9 cellular contexts compared by ENCODE assay signal in the genomic region with DNA sequence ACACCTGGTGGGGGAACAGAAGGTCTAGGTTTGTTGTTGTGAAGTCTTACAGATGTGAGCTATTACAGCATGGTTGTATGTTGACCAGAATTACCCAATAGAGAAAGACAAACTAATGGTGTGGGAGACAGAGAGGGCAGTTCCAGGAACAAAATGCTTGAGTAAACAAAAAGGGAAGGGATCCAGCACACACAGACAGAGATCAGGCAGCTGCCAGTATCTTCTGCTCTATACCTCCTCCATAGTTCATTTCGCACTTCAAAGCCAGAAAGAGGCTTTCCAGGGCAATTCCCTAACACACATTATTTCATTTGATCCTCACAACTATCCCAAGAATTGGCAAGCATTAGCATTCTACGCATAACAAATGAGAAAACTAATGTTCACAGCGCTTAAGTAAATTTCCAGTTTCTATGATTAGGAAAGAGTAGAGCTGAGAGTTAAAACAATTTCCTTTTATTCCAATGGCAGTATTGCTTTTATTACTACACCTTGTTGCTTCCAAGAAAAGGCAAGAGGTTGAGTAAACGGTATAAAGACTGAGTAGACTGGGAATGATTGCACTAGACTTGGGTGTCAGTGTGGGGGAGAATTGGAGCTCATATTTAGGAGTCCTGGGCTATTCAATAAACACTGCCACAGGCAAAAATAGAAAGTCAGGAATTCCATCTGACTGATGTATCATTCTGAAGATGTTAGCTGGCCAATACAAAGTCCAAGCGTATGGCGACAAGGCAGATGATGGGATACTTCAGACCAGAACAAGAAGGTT. TPM values are rescaled to one million over a fixed set of nuclear protein-coding genes. Genes with fewer than 3 reads are reported as not detected.
DNase-seq lines count a peak whose midpoint lies in the region; ATAC-seq and TF ChIP-seq lines count a peak whose summit lies in the region.
"Had no signal": no experiment of that assay in that cellular context is flagged by ENCODE, and none has a peak within 500 bp of the region (broad histone marks: within the 10 kb centered on the region; RNA-seq: fewer than 3 reads in every experiment).

No MANE protein-coding gene starts in this region.

- BruUV-seq in IMR-90 (replicated peaks; lab: Mats Ljungman, UMichigan), result no TSS peak

- peaks cover 6% of the 10 kb centered on the region; the same call in 1 of the 2 replicates for H3K9me1 ChIP-seq in IMR-90 (ENCODE audit: insufficient read depth, low read length)

- intact Hi-C loops in IMR-90 (cut with micrococcal nuclease), result loop anchor here (2.0 kb wide), 1 partner anchor 282 kb away; no protein-coding TSS in a partner anchor

- peak overlapping the region; percentile 38 for H2BK20ac ChIP-seq in IMR-90 (ENCODE audit: low read depth, low read length)

- no peaks in the 10 kb centered on the region for H4K20me1 ChIP-seq in IMR-90 (ENCODE audit: insufficient read depth, low read length)

- peak overlapping the region; percentile 17; the same call in 2 of the 3 replicates for H2BK15ac ChIP-seq in IMR-90 (ENCODE audit: low read depth, low read length)

- no peak overlapping the region for H3K56ac ChIP-seq in IMR-90 (ENCODE audit: extremely low read depth, insufficient read depth, low read length)

- peak; percentile 74 for DNase-seq in IMR-90
- peak; percentile 25 for DNase-seq in RPMI7951 (ENCODE audit: low read depth)
- peak; percentile 30 for DNase-seq in iPS DF 19.7 (ENCODE audit: low read depth, low spot score)
- no peak for DNase-seq in stimulated activated CD8-positive, alpha-beta memory T cell treated with anti-CD3 and anti-CD28 coated beads, Interleukin-4, amount 100 ng/mL, for 48 hours
- DNase-seq: activated T-cell treated with anti-CD3 and anti-CD28 coated beads, Interleukin-2, amount 50 U/mL, for 4 hours; occipital lobe had no signal

- H3K14ac ChIP-seq in IMR-90 (replicated peaks; ENCODE audit: low read depth, low read length), result peak overlapping the region; percentile 3; the same call in 1 of the 2 replicates

- peak overlapping the region; percentile 44 for H2BK120ac ChIP-seq in IMR-90 (ENCODE audit: low read depth, low read length)

- peak overlapping the region in 1 of 2 experiments; percentile 4; a peak in 1 of 4 replicates for H4K8ac ChIP-seq in IMR-90 (ENCODE audit: low read depth in 2 of 2, low read length in 2 of 2)

- in situ Hi-C loops in IMR-90 (cut with MboI; ENCODE audit: low sequenced_read_pairs), result no loop called here

- POLR2A ChIA-PET in IMR-90 (lab: Charles Lee; ENCODE audit: unreplicated experiment), result no interaction called here

- H3K4me3 ChIP-seq in IMR-90 (ENCODE audit: insufficient read depth, low read depth, low read length), result no peak overlapping the region
- H3K4me3 ChIP-seq in subcutaneous abdominal adipose tissue (ENCODE audit: low read depth in 1 of 5, low read length in 5 of 5), result peak overlapping the region in 1 of 5 donors; percentile 17

- H3K9ac ChIP-seq in IMR-90 (ENCODE audit: low read depth, low read length), result no peak overlapping the region
- H3K9ac ChIP-seq in subcutaneous abdominal adipose tissue (ENCODE audit: low read length in 5 of 5), result no peak overlapping the region

- peak overlapping the region; percentile 69 for H3K4me2 ChIP-seq in IMR-90 (ENCODE audit: low read depth, low read length)

- peak overlapping the region; percentile 49; the same call in 1 of the 2 replicates for H3K4ac ChIP-seq in IMR-90 (ENCODE audit: low read depth, low read length)

- H4K5ac ChIP-seq in IMR-90 (ENCODE audit: low read depth, low read length), result no peak overlapping the region

- no peak overlapping the region for H2AK9ac ChIP-seq in IMR-90 (replicated peaks; ENCODE audit: low read depth, low read length, poor library complexity)

- H3K18ac ChIP-seq in IMR-90 (ENCODE audit: low read depth, low read length), result no peak overlapping the region; the same call in 1 of the 2 replicates

- H3K27me3 ChIP-seq in IMR-90 (ENCODE audit: control insufficient read depth, insufficient read depth, low read length) (no peaks in the 10 kb centered on the region), subcutaneous abdominal adipose tissue (ENCODE audit: control insufficient read depth in 5 of 5, insufficient read depth in 4 of 5, low read length in 5 of 5) (no peaks in the 10 kb centered on the region)

- H3K79me1 ChIP-seq in IMR-90 (ENCODE audit: low read depth in 1 of 2, low read length in 2 of 2), result no peaks in the 10 kb centered on the region

- peaks cover 4% of the 10 kb centered on the region for H3K4me1 ChIP-seq in IMR-90 (ENCODE audit: control insufficient read depth, insufficient read depth, low read length)
- peaks cover 0 to 27% (median 25%) of the 10 kb centered on the region in 5 donors for H3K4me1 ChIP-seq in subcutaneous abdominal adipose tissue (ENCODE audit: control insufficient read depth in 5 of 5, insufficient read depth in 5 of 5, low read length in 5 of 5)

- no peak overlapping the region for H2AFZ ChIP-seq in IMR-90 (replicated peaks; ENCODE audit: low read length, poor library complexity)

- no peaks in the 10 kb centered on the region for H3K36me3 ChIP-seq in IMR-90 (ENCODE audit: control insufficient read depth, insufficient read depth, low read length)
- H3K36me3 ChIP-seq in subcutaneous abdominal adipose tissue (ENCODE audit: control insufficient read depth in 5 of 5, insufficient read depth in 5 of 5, low read length in 5 of 5), result no peaks in the 10 kb centered on the region

- ATAC-seq in IMR-90 (ENCODE audit: low read depth) (peak; percentile 84), HG03565 (IDR thresholded peaks at IDR 0.05; ENCODE audit: unreplicated experiment) (no peak), GM18858 (IDR thresholded peaks at IDR 0.05; ENCODE audit: unreplicated experiment) (no peak)
- ATAC-seq: activated T-cell treated with anti-CD3 and anti-CD28 coated beads, Interleukin-2, amount 50 U/mL, for 4 hours had no signal

- WGBS in IMR-90 (ENCODE audit: extremely low coverage in 2 of 2, insufficient read length in 1 of 2), 2 experiments, result 20% methylated on average over 1 of the region's 6 CpGs; no CpG with 5 or more reads in 1 of the 2 experiments

- H2BK5ac ChIP-seq in IMR-90 (ENCODE audit: low read depth, low read length, poor library complexity, severe bottlenecking), result peak overlapping the region; percentile 18

- peak overlapping the region; percentile 11; the same call in 1 of the 2 replicates for H3K23ac ChIP-seq in IMR-90 (ENCODE audit: low read depth, low read length)

- H2AK5ac ChIP-seq in IMR-90 (ENCODE audit: low read depth, low read length), result no peak overlapping the region

- no peak for TF ChIP-seq POLR2A in IMR-90 (IDR thresholded peaks at IDR 0.05; ENCODE audit: low read depth, low read length)

- dilution Hi-C loops in IMR-90 (cut with HindIII; ENCODE audit: low sequenced_read_pairs, unreplicated experiment), result no loop called here

- CTCF ChIA-PET in IMR-90 (lab: Yijun Ruan, JAX), result no interaction called here

- no peak for TF ChIP-seq RAD21 in IMR-90 (IDR thresholded peaks at IDR 0.05; ENCODE audit: low read length)

- peak overlapping the region; percentile 15; the same call in 1 of the 2 replicates for H3K27ac ChIP-seq in IMR-90 (ENCODE audit: insufficient read depth, low read length)
- peak overlapping the region; percentile 59 for H3K27ac ChIP-seq in subcutaneous abdominal adipose tissue (ENCODE audit: low read depth, low read length)

- no peak for TF ChIP-seq CTCF in IMR-90 (conservative IDR thresholded peaks at IDR 0.05; ENCODE audit: low read depth, low read length)

- H3K9me3 ChIP-seq in IMR-90 (ENCODE audit: control insufficient read depth, insufficient read depth, low read length), result no peaks in the 10 kb centered on the region
- no peaks in the 10 kb centered on the region for H3K9me3 ChIP-seq in subcutaneous abdominal adipose tissue (ENCODE audit: control insufficient read depth in 5 of 5, low read length in 5 of 5)

- no peak overlapping the region; the same call in 1 of the 2 replicates for H4K91ac ChIP-seq in IMR-90 (ENCODE audit: insufficient read depth, low read depth, low read length)

TF ChIP-seq in IMR-90, 13 proteins besides CTCF, POLR2A, EP300 and RAD21:
- no peak for TF ChIP-seq RCOR1 (IDR thresholded peaks at IDR 0.05; ENCODE audit: insufficient replicate concordance, low read length)
- TF ChIP-seq MAFK (IDR thresholded peaks at IDR 0.05; ENCODE audit: low read depth, low read length), result 0 out of 2 replicates have a peak, but pooled peaks have one; percentile 15

RNA-seq across cellular contexts. Expression of gene ZNF280D, which starts 39.7 kb away (rescaled TPM):
- total RNA-seq in IMR-90 (2012; rRNA removed), result 21.0 and 28.6 TPM in 2 replicates
- polyA plus RNA-seq in IMR-90 (2012; rRNA removed), result 7.3 and 8.3 TPM in 2 replicates
- 0.76 and 1.2 TPM in 2 replicates for polyA plus RNA-seq in IMR-90 (2012; cell fraction: cytosol; rRNA removed)
- 1.6 and 21.6 TPM in 2 replicates for polyA plus RNA-seq in IMR-90 (2012; cell fraction: nucleus; rRNA removed; ENCODE audit: low replicate concordance)
- total RNA-seq in RPMI7951 (2014; rRNA removed; shearing (Covaris generic)), result 27.0 and 32.3 TPM in 2 replicates
